10 cellular contexts compared by ENCODE assay signal in the genomic region with DNA sequence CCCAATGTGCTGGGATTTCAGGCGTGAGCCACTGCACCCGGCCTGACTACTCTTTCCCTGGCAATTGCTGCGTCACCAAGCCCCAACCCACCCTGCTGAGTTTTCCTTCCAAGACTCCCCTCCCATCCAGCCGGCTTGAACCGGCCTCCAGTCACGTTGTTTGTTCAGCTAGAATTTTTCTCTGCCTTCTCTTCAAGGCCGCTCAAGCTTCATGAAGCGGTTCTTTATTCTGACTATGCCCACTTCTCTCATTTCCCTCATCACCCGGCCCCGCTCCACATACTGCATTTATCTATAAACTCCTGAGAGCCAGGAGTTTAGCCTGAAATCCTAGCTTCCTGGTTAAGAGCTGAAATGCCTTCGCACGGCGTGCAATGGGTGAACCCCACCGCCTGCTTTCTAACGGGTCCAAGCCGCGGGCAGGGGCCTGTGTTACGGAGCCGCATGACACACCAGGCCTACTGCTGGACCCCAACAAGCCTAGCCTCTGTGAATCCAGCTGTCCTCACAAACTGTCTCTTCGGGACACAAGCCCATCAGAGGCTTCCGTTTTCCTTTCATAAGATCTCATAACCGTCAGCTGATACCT. TPM values are rescaled to one million over a fixed set of nuclear protein-coding genes. Genes with fewer than 3 reads are reported as not detected.
A peak's percentile ranks its signal among the peaks of the same experiment; 100 is the strongest.
DNase-seq lines count a peak whose midpoint lies in the region; ATAC-seq, FAIRE-seq and TF ChIP-seq lines count a peak whose summit lies in the region.
"Had no signal": no experiment of that assay in that cellular context is flagged by ENCODE, and none has a peak within 500 bp of the region (broad histone marks: within the 10 kb centered on the region; RNA-seq: fewer than 3 reads in every experiment).

No MANE protein-coding gene starts in this region.

- FAIRE-seq in A549 (lab: Jason Lieb, UNC) = no peak
- FAIRE-seq: colon had no signal

- POLR2A ChIA-PET in A549 (lab: Yijun Ruan, JAX) (interaction anchor here (0.5 kb wide), 1 partner anchor 20 kb away, joined by 3 read pairs; no protein-coding TSS in a partner anchor), MCF 10A (lab: Yijun Ruan, JAX) (interaction anchor here (1.4 to 3.1 kb wide), 3 partner anchors 32 to 366 kb away, joined by 4 to 12 read pairs (median 6); partner anchors contain the start of gene DPF3)
- POLR2A ChIA-PET in naive thymus-derived CD4-positive, alpha-beta T cell (lab: Charles Lee) = interaction anchor here (1.1 kb wide), 1 partner anchor 133 kb away, joined by 3 read pairs; the partner anchor contains the start of gene RBM25

- H3K4me3 ChIP-seq in A549 (peak overlapping the region; percentile 67; the same call in 1 of the 3 replicates), HFF-Myc (replicated peaks; ENCODE audit: low read depth, low read length) (peak overlapping the region; percentile 88)
- peak overlapping the region; percentile 64 for H3K4me3 ChIP-seq in naive thymus-derived CD4-positive, alpha-beta T cell (ENCODE audit: low read length)

- peak overlapping the region; percentile 96 for H3K27ac Mint-ChIP-seq in MCF 10A (ENCODE audit: low read depth, unreplicated experiment)
- H3K27ac Mint-ChIP-seq in naive thymus-derived CD4-positive, alpha-beta T cell = peak overlapping the region in 6 of 9 donors; percentile 83 to 96 (median 95)

- no peaks in the 10 kb centered on the region for H3K36me3 ChIP-seq in naive thymus-derived CD4-positive, alpha-beta T cell (ENCODE audit: control insufficient read depth in 2 of 3, insufficient read depth in 3 of 3, low read length in 3 of 3)

- BruUV-seq in MCF 10A (replicated peaks; lab: Mats Ljungman, UMichigan) = no TSS peak

- peak overlapping the region; percentile 88 for H3K4me2 ChIP-seq in A549

- 90% methylated on average over 22 of the region's 22 CpGs for WGBS in A549 (ENCODE audit: missing lambda C conversion rate)

- H3K9me3 ChIP-seq in A549 = no peaks in the 10 kb centered on the region
- no peaks in the 10 kb centered on the region for H3K9me3 ChIP-seq in naive thymus-derived CD4-positive, alpha-beta T cell (ENCODE audit: control insufficient read depth in 2 of 3, low read length in 3 of 3)

- TF ChIP-seq CTCF in A549 (IDR thresholded peaks at IDR 0.05) (no peak), HFF-Myc (IDR thresholded peaks at IDR 0.05; ENCODE audit: low read depth, low read length, missing control alignments) (no peak), MCF 10A (IDR thresholded peaks at IDR 0.05; ENCODE audit: unreplicated experiment) (no peak)

- no peak for TF ChIP-seq POLR2A in A549 (IDR thresholded peaks at IDR 0.05; ENCODE audit: low read length)

- no peaks in the 10 kb centered on the region for H3K27me3 Mint-ChIP-seq in MCF 10A (ENCODE audit: insufficient read depth, unreplicated experiment)
- H3K27me3 Mint-ChIP-seq in naive thymus-derived CD4-positive, alpha-beta T cell = peaks cover 0 to 30% (median 0%) of the 10 kb centered on the region in 5 donors

- peaks cover 6% of the 10 kb centered on the region for H3K36me3 Mint-ChIP-seq in MCF 10A (ENCODE audit: insufficient read depth, unreplicated experiment)
- no peaks in the 10 kb centered on the region for H3K36me3 Mint-ChIP-seq in naive thymus-derived CD4-positive, alpha-beta T cell

- DNase-seq in A549 (ENCODE audit: low read depth in 1 of 2, low spot score in 1 of 2) (no peak), HFF-Myc (ENCODE audit: extremely low read depth, low read depth) (no peak), MCF 10A (ENCODE audit: unreplicated experiment) (no peak), GM03348 (ENCODE audit: low spot score) (no peak)
- DNase-seq in naive thymus-derived CD4-positive, alpha-beta T cell = no peak
- no peak for DNase-seq in effector CD4-positive, alpha-beta T cell

- H3K9me3 Mint-ChIP-seq in MCF 10A (ENCODE audit: unreplicated experiment) = no peaks in the 10 kb centered on the region
- H3K9me3 Mint-ChIP-seq in naive thymus-derived CD4-positive, alpha-beta T cell = no peaks in the 10 kb centered on the region

- ATAC-seq in A549 (no peak), GM19467 (IDR thresholded peaks at IDR 0.05; ENCODE audit: unreplicated experiment) (no peak), GM21737 (IDR thresholded peaks at IDR 0.05; ENCODE audit: unreplicated experiment) (no peak)
- ATAC-seq in naive thymus-derived CD4-positive, alpha-beta T cell = no peak

- peak overlapping the region; percentile 90 for H3K4me3 Mint-ChIP-seq in MCF 10A (ENCODE audit: unreplicated experiment)
- H3K4me3 Mint-ChIP-seq in naive thymus-derived CD4-positive, alpha-beta T cell = peak overlapping the region; percentile 93 to 99 (median 96)

- TF ChIP-seq EP300 in A549 (IDR thresholded peaks at IDR 0.05) = no peak

- H3K27ac ChIP-seq in A549 = peak overlapping the region; percentile 46 to 79; a peak in 3 of 6 replicates
- peak overlapping the region; percentile 56 for H3K27ac ChIP-seq in naive thymus-derived CD4-positive, alpha-beta T cell (ENCODE audit: low read depth, low read length)

- CTCF ChIA-PET in A549 (lab: Yijun Ruan, JAX) (interaction anchor here (1.3 to 2.6 kb wide), 6 partner anchors 13 to 412 kb away, joined by 5 to 14 read pairs (median 8); no protein-coding TSS in a partner anchor), MCF 10A (lab: Yijun Ruan, JAX) (interaction anchor here (0.6 to 2.1 kb wide), 4 partner anchors 20 to 408 kb away, joined by 3 to 11 read pairs (median 4); no protein-coding TSS in a partner anchor)
- CTCF ChIA-PET in naive thymus-derived CD4-positive, alpha-beta T cell (lab: Charles Lee) = no interaction called here

- no peak for TF ChIP-seq RAD21 in A549 (conservative IDR thresholded peaks at IDR 0.05 in 1 of 2, IDR thresholded peaks at IDR 0.05 in 1 of 2)

- no peaks in the 10 kb centered on the region for H3K27me3 ChIP-seq in naive thymus-derived CD4-positive, alpha-beta T cell (ENCODE audit: control insufficient read depth in 2 of 2, insufficient read depth in 2 of 2, low read length in 2 of 2)

- no peaks in the 10 kb centered on the region for H3K4me1 Mint-ChIP-seq in MCF 10A (ENCODE audit: insufficient read depth, unreplicated experiment)
- H3K4me1 Mint-ChIP-seq in naive thymus-derived CD4-positive, alpha-beta T cell = peaks cover 2 to 17% (median 10%) of the 10 kb centered on the region in 7 donors

- intact Hi-C loops in MCF 10A (cut with micrococcal nuclease) = no loop called here
- intact Hi-C loops in naive thymus-derived CD4-positive, alpha-beta T cell (cut with micrococcal nuclease) = loop anchor here (5.0 kb wide), 1 partner anchor 1567 kb away; the partner anchor contains the start of genes ISCA2 (in 2 of the 2) and NPC2 (in 2 of the 2)

- H3K4me1 ChIP-seq in A549 = peaks cover 5% of the 10 kb centered on the region; the same call in 1 of the 3 replicates
- H3K4me1 ChIP-seq in naive thymus-derived CD4-positive, alpha-beta T cell (ENCODE audit: control insufficient read depth in 2 of 2, insufficient read depth in 2 of 2, low read length in 2 of 2) = peaks cover 0 to 3% of the 10 kb centered on the region in 2 donors

TF ChIP-seq in A549, 52 proteins besides CTCF, POLR2A, EP300 and RAD21 (continues in another document):
- TF ChIP-seq ZSCAN20 (CRISPR knock-in tag; IDR thresholded peaks at IDR 0.05) (no peak), ELK1 (IDR thresholded peaks at IDR 0.05; ENCODE audit: low read depth, low read length) (no peak), CHD2 (IDR thresholded peaks at IDR 0.05; ENCODE audit: low read length, partially characterized antibody) (no peak), HOXB13 (CRISPR knock-in tag; IDR thresholded peaks at IDR 0.05; ENCODE audit: low read depth) (no peak), CBX8 (IDR thresholded peaks at IDR 0.05) (no peak)

RNA-seq across cellular contexts. Expression of gene DCAF4, which starts 1.0 kb away (rescaled TPM):
- 21.0 and 22.4 TPM in 2 replicates for polyA plus RNA-seq in A549 (2011; rRNA removed)
- 18.9 and 19.2 TPM in 2 replicates for polyA plus RNA-seq in A549 (2012; cell fraction: cytosol; rRNA removed)
- 43.8 and 58.5 TPM in 2 replicates for polyA plus RNA-seq in A549 (2012; cell fraction: nucleus; rRNA removed)
- polyA plus RNA-seq in A549 (2017; fragmentation: RNase III; extraction: RNeasy Plus Mini Kit Qiagen cat#74134 plus additional on column Dnase treatment) = 18.4 to 18.9 TPM (median 18.8 TPM) in 3 replicates
- 33.3 and 35.7 TPM in 2 replicates for polyA minus RNA-seq in A549 (2011; rRNA and poly(A)+ RNA removed)
- 27.9 and 39.4 TPM in 2 replicates for total RNA-seq in MCF 10A (2022)
- 10 to 100 TPM; 17.6 to 37.8 (median 21.8) TPM for total RNA-seq in naive thymus-derived CD4-positive, alpha-beta T cell
- polyA plus RNA-seq in naive thymus-derived CD4-positive, alpha-beta T cell = 10 to 100 TPM in 1 of 2 donors, 1 to 10 TPM in 1; 6.8 to 12.7 TPM

RNA-seq across cellular contexts. Expression of gene DPF3, which starts 31.4 kb away (rescaled TPM):
- polyA plus RNA-seq in A549 (2011; rRNA removed) (0.05 and 0.28 TPM in 2 replicates), A549 (2017; fragmentation: RNase III; extraction: RNeasy Plus Mini Kit Qiagen cat#74134 plus additional on column Dnase treatment) (0.09 to 0.24 TPM (median 0.10 TPM) in 3 replicates)
- polyA plus RNA-seq in A549 (2012; cell fraction: cytosol; rRNA removed) = 0.05 and 0.07 TPM in 2 replicates
- 0.07 and 0.10 TPM in 2 replicates for polyA plus RNA-seq in A549 (2012; cell fraction: nucleus; rRNA removed)
- 0.58 TPM in 1 of 2 replicates, not detected in the other for polyA minus RNA-seq in A549 (2011; rRNA and poly(A)+ RNA removed)
- total RNA-seq in MCF 10A (2022) = 1.9 and 2.1 TPM in 2 replicates
- total RNA-seq in naive thymus-derived CD4-positive, alpha-beta T cell = 1 to 10 TPM in 1 of 5 experiments, under 1 TPM in 3, not detected in 1; 0.24 to 5.5 (median 0.61) TPM
- polyA plus RNA-seq in naive thymus-derived CD4-positive, alpha-beta T cell = under 1 TPM; 0.07 to 0.66 TPM
- total RNA-seq: G401 had no signal
